ENCODE assay signal across 11 cellular contexts in genomic region chr16:19005561-19006445, GRCh38. TPM values are rescaled to one million over a fixed set of nuclear protein-coding genes. Genes with fewer than 3 reads are reported as not detected.
DNase-seq lines count a peak whose midpoint lies in the region; ATAC-seq, FAIRE-seq and TF ChIP-seq lines count a peak whose summit lies in the region.
"Had no signal": no experiment of that assay in that cellular context is flagged by ENCODE, and none has a peak within 500 bp of the region (broad histone marks: within the 10 kb centered on the region; RNA-seq: fewer than 3 reads in every experiment).

No MANE protein-coding gene starts in this region.

- no peaks in the 10 kb centered on the region for H3K9me3 ChIP-seq in SJSA1 (replicated peaks)
- no peaks in the 10 kb centered on the region for H3K9me3 ChIP-seq in Caco-2

- H3K27me3 ChIP-seq in SJSA1 (replicated peaks) (no peaks in the 10 kb centered on the region), Caco-2 (replicated peaks; ENCODE audit: control insufficient read depth, insufficient read depth, low read length) (no peaks in the 10 kb centered on the region)

- no peaks in the 10 kb centered on the region for H3K9me3 Mint-ChIP-seq in Caco-2 (ENCODE audit: unreplicated experiment)
- H3K9me3 Mint-ChIP-seq: activated T-helper 2 cell treated with anti-CD3 and anti-CD28 coated beads, Interferon-gamma antibody, Interleukin-2, Interleukin-4, amounts not matched to agents 10 μg/mL and 5 μg/mL and 100 μg/mL, durations not matched to agents 14 hours and 24 hours and 36 hours had no signal

- peak; percentile 50 for DNase-seq in G401 (ENCODE audit: low spot score)
- peak; percentile 11 to 54 for DNase-seq in SJSA1 (ENCODE audit: low read depth in 1 of 2, low spot score in 2 of 2)
- peak; percentile 63 for DNase-seq in foreskin melanocyte
- DNase-seq in posterior cingulate gyrus = peak; percentile 75 to 98 (median 89)
- DNase-seq in Caco-2 = no peak
- DNase-seq in OCI-M2 (lab: John Stamatoyannopoulos, UW; ENCODE audit: unreplicated experiment) = no peak
- no peak for DNase-seq in GM12891 (ENCODE audit: insufficient read length, low spot score)
- DNase-seq: KG1 had no signal

- in situ Hi-C loops in G401 (cut with HindIII; ENCODE audit: low sequenced_read_pairs) = no loop called here

- H3K36me3 ChIP-seq in SJSA1 (no peaks in the 10 kb centered on the region), Caco-2 (ENCODE audit: control insufficient read depth, insufficient read depth, low read length) (no peaks in the 10 kb centered on the region)

- H3K36me3 Mint-ChIP-seq in Caco-2 (ENCODE audit: insufficient read depth, unreplicated experiment) = no peaks in the 10 kb centered on the region

- no peak overlapping the region for H3K27ac ChIP-seq in SJSA1
- H3K27ac ChIP-seq: SK-N-MC had no signal

- CTCF ChIA-PET in Caco-2 (lab: Charles Lee) = no interaction called here

- FAIRE-seq in GM12891 (lab: Jason Lieb, UNC) = no peak

- no TSS peak for BruUV-seq in Caco-2 (replicated peaks; lab: Mats Ljungman, UMichigan)

- ATAC-seq in GM21367 (IDR thresholded peaks at IDR 0.05; ENCODE audit: unreplicated experiment) = no peak

- TF ChIP-seq POLR2A in GM12891 (IDR thresholded peaks at IDR 0.05; ENCODE audit: low read depth, low read length) = no peak

- no peaks in the 10 kb centered on the region for H3K27me3 Mint-ChIP-seq in Caco-2 (ENCODE audit: insufficient read depth, unreplicated experiment)

- no peak overlapping the region for H3K27ac Mint-ChIP-seq in Caco-2 (ENCODE audit: unreplicated experiment)
- H3K27ac Mint-ChIP-seq: activated T-helper 2 cell treated with anti-CD3 and anti-CD28 coated beads, Interferon-gamma antibody, Interleukin-2, Interleukin-4, amounts not matched to agents 10 μg/mL and 5 μg/mL and 100 μg/mL, durations not matched to agents 14 hours and 24 hours and 36 hours had no signal

- intact Hi-C loops in posterior cingulate gyrus (cut with DNase I) = no loop called here
- intact Hi-C loops in Caco-2 (cut with micrococcal nuclease; ENCODE audit: unreplicated experiment) = no loop called here

- H3K4me3 ChIP-seq in SJSA1 (no peak overlapping the region), Caco-2 (ENCODE audit: low read depth, low read length) (no peak overlapping the region)
- H3K4me3 ChIP-seq: SK-N-MC had no signal

- no peak for TF ChIP-seq CTCF in Caco-2 (IDR thresholded peaks at IDR 0.05; ENCODE audit: insufficient read depth in 1 of 2, low read depth in 1 of 2, low read length in 1 of 2, severe bottlenecking in 1 of 2, unreplicated experiment in 1 of 2)

- POLR2A ChIA-PET in Caco-2 (lab: Charles Lee) = no interaction called here

- no peaks in the 10 kb centered on the region for H3K4me1 Mint-ChIP-seq in Caco-2 (ENCODE audit: low read depth, unreplicated experiment)

- H3K4me3 Mint-ChIP-seq in Caco-2 (ENCODE audit: unreplicated experiment) = no peak overlapping the region

- H3K4me1 ChIP-seq in SJSA1 (replicated peaks) (peaks cover 7% of the 10 kb centered on the region), Caco-2 (0 out of 2 replicates have a peak, but pooled peaks cover 5% of the 10 kb centered on the region)

TF ChIP-seq in GM12891, 5 proteins besides CTCF, POLR2A, EP300 and RAD21:
- no peak for TF ChIP-seq POU2F2 (IDR thresholded peaks at IDR 0.05; ENCODE audit: low read depth, low read length)
- no peak for TF ChIP-seq POLR2AphosphoS5 (IDR thresholded peaks at IDR 0.05; ENCODE audit: low read depth, low read length)
- TF ChIP-seq TAF1 (IDR thresholded peaks at IDR 0.05; ENCODE audit: low read depth, low read length) = no peak
- TF ChIP-seq SPI1 (IDR thresholded peaks at IDR 0.05; ENCODE audit: low read depth, low read length) = no peak
- no peak for TF ChIP-seq PAX5 (IDR thresholded peaks at IDR 0.05; ENCODE audit: insufficient read depth, low read length, severe bottlenecking)

RNA-seq across cellular contexts. Expression of gene TMC7, which starts 22.1 kb away (rescaled TPM):
- 1.2 and 2.4 TPM in 2 replicates for total RNA-seq in G401 (2014; rRNA removed; shearing (Covaris generic))
- 0.22 and 0.84 TPM in 2 replicates for total RNA-seq in SJSA1 (2014; rRNA removed; shearing (Covaris generic))
- 4.0 and 4.5 TPM in 2 replicates for total RNA-seq in Caco-2 (2022)
- polyA plus RNA-seq in GM12891 (2012; ENCODE audit: low read depth, missing spikeins) = not detected
- total RNA-seq: activated T-helper 2 cell treated with anti-CD3 and anti-CD28 coated beads, Interferon-gamma antibody, Interleukin-2, Interleukin-4, amounts not matched to agents 10 μg/mL and 5 μg/mL and 100 μg/mL, durations not matched to agents 14 hours and 24 hours and 36 hours had no signal

Comparison
In these comparisons a context has a peak if more than half of its experiments do, and no peak if none do; other contexts are left out.
1. DNase-seq: peak in G401 (single experiment), SJSA1 (2 of 2), foreskin melanocyte (single experiment) and posterior cingulate gyrus (10 of 10); none in Caco-2 (0 of 2), OCI-M2 (single experiment) and GM12891 (single experiment).